ENCODE assay signal across 1 cellular context in the genomic region with DNA sequence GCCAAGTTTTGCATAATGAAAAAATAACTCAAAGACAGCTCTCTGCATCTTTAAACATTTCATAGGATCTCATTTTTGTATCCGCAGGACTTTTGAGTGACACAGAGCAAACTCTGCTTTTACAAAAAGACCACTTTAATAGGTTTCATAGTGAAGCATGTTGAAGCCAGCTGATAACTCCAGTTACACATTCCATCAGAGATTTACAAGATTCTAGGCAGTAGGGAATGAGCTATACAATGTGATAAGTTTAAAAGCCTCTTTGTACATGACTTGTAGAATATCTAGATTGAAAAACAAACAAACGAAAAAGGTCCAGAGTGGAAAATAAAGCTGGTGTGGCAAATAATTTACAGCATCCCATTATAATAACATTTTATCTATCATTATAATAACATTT.
TF ChIP-seq lines count a peak whose summit lies in the region.

No MANE protein-coding gene starts in this region.

TF ChIP-seq in H1, 55 proteins besides CTCF, POLR2A, EP300 and RAD21 (continued from another document):
- TF ChIP-seq, protein P1, sequence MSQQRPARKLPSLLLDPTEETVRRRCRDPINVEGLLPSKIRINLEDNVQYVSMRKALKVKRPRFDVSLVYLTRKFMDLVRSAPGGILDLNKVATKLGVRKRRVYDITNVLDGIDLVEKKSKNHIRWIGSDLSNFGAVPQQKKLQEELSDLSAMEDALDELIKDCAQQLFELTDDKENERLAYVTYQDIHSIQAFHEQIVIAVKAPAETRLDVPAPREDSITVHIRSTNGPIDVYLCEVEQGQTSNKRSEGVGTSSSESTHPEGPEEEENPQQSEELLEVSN (IDR thresholded peaks at IDR 0.05), result no peak
- TF ChIP-seq NRF1 (IDR thresholded peaks at IDR 0.05; ENCODE audit: low read depth, low read length) (no peak), TAF1 (IDR thresholded peaks at IDR 0.05; ENCODE audit: low read depth, low read length) (no peak), BACH1 (IDR thresholded peaks at IDR 0.05; ENCODE audit: low read length) (no peak), NANOG (IDR thresholded peaks at IDR 0.05; ENCODE audit: insufficient read depth, low read depth, low read length, poor library complexity, severe bottlenecking) (no peak), CHD2 (IDR thresholded peaks at IDR 0.05; ENCODE audit: low read length) (no peak), GABPA (IDR thresholded peaks at IDR 0.05; ENCODE audit: borderline replicate concordance, insufficient read depth, low read length) (no peak), CTBP2 (IDR thresholded peaks at IDR 0.05; ENCODE audit: borderline replicate concordance, insufficient read depth, insufficient read length, low read length) (no peak), GTF2F1 (IDR thresholded peaks at IDR 0.05; ENCODE audit: borderline replicate concordance, low read depth, low read length) (no peak)
- TF ChIP-seq, protein P2, sequence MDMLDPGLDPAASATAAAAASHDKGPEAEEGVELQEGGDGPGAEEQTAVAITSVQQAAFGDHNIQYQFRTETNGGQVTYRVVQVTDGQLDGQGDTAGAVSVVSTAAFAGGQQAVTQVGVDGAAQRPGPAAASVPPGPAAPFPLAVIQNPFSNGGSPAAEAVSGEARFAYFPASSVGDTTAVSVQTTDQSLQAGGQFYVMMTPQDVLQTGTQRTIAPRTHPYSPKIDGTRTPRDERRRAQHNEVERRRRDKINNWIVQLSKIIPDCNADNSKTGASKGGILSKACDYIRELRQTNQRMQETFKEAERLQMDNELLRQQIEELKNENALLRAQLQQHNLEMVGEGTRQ (IDR thresholded peaks at IDR 0.05; ENCODE audit: low read length), result no peak
